ENCODE assay signal across 1 cellular context in genomic region chr9:126965077-126965476, GRCh38.
TF ChIP-seq lines count a peak whose summit lies in the region.

No MANE protein-coding gene starts in this region.

TF ChIP-seq in SK-N-SH treated with all-trans-retinoic acid at 6 μM for 48 hours, 23 proteins besides CTCF, POLR2A, EP300 and RAD21 (continued from another document):
- TF ChIP-seq PATZ1 (CRISPR knock-in tag; IDR thresholded peaks at IDR 0.05; ENCODE audit: borderline replicate concordance) (no peak), SNAI2 (CRISPR knock-in tag; IDR thresholded peaks at IDR 0.05) (no peak), TOX (CRISPR knock-in tag; IDR thresholded peaks at IDR 0.05; ENCODE audit: borderline replicate concordance) (no peak), CREB5 (CRISPR knock-in tag; IDR thresholded peaks at IDR 0.05; ENCODE audit: low read depth) (no peak), OSR1 (CRISPR knock-in tag; IDR thresholded peaks at IDR 0.05) (no peak), CSRNP3 (CRISPR knock-in tag; IDR thresholded peaks at IDR 0.05) (no peak), RARB (CRISPR knock-in tag; IDR thresholded peaks at IDR 0.05) (no peak)
TF ChIP-seq in SK-N-SH treated with all-trans-retinoic acid at 6 μM for 48 hours: peak in this region for 0.
